ENCODE assay signal across 1 cellular context in the genomic region with DNA sequence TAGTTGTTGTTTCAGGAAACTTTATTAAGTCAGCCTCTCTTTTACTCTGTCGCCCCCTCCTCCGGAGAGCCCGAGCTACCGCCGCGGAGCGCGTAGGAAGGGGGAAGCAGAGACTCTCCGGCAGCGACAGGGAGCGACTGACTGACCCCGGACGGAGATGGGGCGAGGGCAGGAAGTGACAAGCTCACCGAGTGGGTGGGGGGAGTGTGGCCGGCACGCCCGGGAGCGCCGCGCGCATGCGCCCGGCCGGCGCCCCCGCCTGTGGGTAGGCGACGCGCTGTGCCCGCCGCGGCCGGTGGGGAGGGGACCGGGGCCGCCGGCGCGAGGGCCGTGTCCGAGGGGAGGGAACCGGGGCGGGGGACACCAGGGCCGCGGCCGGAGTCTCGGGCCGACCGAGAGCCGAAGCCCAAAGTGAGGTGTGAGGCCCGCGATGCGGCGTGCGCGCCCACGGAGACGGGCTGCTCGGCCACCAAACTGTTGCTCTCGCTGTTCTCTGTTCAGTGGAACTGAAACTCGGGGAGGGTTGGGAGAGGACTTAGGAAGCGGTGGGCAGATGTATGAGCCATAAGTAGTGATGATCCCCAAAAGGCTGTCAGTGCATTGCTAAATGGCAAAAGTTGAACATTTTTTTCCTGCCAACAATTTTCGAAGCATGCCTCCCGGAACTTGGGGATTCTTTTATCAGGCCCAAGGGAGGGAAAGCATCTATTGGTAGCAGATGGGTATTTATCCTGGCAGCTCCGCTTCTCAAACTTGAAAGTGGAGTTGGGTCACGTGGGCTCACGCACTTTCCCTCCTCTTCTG.
A peak's percentile ranks its signal among the peaks of the same experiment; 100 is the strongest.
TF ChIP-seq lines count a peak whose summit lies in the region.

A gene with protein sequence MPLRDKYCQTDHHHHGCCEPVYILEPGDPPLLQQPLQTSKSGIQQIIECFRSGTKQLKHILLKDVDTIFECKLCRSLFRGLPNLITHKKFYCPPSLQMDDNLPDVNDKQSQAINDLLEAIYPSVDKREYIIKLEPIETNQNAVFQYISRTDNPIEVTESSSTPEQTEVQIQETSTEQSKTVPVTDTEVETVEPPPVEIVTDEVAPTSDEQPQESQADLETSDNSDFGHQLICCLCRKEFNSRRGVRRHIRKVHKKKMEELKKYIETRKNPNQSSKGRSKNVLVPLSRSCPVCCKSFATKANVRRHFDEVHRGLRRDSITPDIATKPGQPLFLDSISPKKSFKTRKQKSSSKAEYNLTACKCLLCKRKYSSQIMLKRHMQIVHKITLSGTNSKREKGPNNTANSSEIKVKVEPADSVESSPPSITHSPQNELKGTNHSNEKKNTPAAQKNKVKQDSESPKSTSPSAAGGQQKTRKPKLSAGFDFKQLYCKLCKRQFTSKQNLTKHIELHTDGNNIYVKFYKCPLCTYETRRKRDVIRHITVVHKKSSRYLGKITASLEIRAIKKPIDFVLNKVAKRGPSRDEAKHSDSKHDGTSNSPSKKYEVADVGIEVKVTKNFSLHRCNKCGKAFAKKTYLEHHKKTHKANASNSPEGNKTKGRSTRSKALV (minus strand): TSS at position 143 of the 804 bp plus-strand sequence. CDS start 1,151 bp downstream, outside the sequence.

TF ChIP-seq in HepG2, 621 proteins besides CTCF, POLR2A, EP300 and RAD21 (continued from another document and continues in another):
- TF ChIP-seq, protein P1, sequence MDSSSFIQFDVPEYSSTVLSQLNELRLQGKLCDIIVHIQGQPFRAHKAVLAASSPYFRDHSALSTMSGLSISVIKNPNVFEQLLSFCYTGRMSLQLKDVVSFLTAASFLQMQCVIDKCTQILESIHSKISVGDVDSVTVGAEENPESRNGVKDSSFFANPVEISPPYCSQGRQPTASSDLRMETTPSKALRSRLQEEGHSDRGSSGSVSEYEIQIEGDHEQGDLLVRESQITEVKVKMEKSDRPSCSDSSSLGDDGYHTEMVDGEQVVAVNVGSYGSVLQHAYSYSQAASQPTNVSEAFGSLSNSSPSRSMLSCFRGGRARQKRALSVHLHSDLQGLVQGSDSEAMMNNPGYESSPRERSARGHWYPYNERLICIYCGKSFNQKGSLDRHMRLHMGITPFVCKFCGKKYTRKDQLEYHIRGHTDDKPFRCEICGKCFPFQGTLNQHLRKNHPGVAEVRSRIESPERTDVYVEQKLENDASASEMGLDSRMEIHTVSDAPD (CRISPR knock-in tag; IDR thresholded peaks at IDR 0.05), result 0 out of 2 replicates have a peak, but pooled peaks have one; percentile 15
- TF ChIP-seq SMARCE1 (IDR thresholded peaks at IDR 0.05; ENCODE audit: borderline replicate concordance) (no peak), THYN1 (CRISPR knock-in tag; IDR thresholded peaks at IDR 0.05; ENCODE audit: borderline replicate concordance, low read depth) (no peak), IRF2 (CRISPR knock-in tag; IDR thresholded peaks at IDR 0.05) (peak; percentile 60; the same call in 1 of the 2 replicates), ZNF83 (CRISPR knock-in tag; IDR thresholded peaks at IDR 0.05; ENCODE audit: borderline replicate concordance) (no peak), ZNF639 (CRISPR knock-in tag; conservative IDR thresholded peaks at IDR 0.05) (peak; percentile 13; the same call in 1 of the 2 replicates), ZBTB7B (CRISPR knock-in tag; IDR thresholded peaks at IDR 0.05) (0 out of 2 replicates have a peak, but pooled peaks have one; percentile 16), RARA (CRISPR knock-in tag; IDR thresholded peaks at IDR 0.05) (no peak), MEF2D (CRISPR knock-in tag; IDR thresholded peaks at IDR 0.05) (no peak), HIC2 (CRISPR knock-in tag; IDR thresholded peaks at IDR 0.05; ENCODE audit: low read depth) (no peak; the same call in 1 of the 2 replicates), POLR2G (IDR thresholded peaks at IDR 0.05; ENCODE audit: low read depth, low read length) (peak; percentile 93), ZNF567 (CRISPR knock-in tag; IDR thresholded peaks at IDR 0.05; ENCODE audit: borderline replicate concordance) (no peak), PHF20 (CRISPR knock-in tag; IDR thresholded peaks at IDR 0.05) (peak; percentile 65; the same call in 1 of the 2 replicates), KDM6A (CRISPR knock-in tag; IDR thresholded peaks at IDR 0.05; ENCODE audit: low read depth) (no peak), FOSL1 (CRISPR knock-in tag; IDR thresholded peaks at IDR 0.05; ENCODE audit: borderline replicate concordance) (no peak), MEIS1 (CRISPR knock-in tag; IDR thresholded peaks at IDR 0.05; ENCODE audit: borderline replicate concordance) (peak; percentile 76; the same call in 1 of the 2 replicates), SYNCRIP (IDR thresholded peaks at IDR 0.05; ENCODE audit: insufficient read depth, low read depth, low read length) (no peak), ZNF564 (CRISPR knock-in tag; IDR thresholded peaks at IDR 0.05) (peak; percentile 46; the same call in 1 of the 2 replicates), ZNF503 (CRISPR knock-in tag; IDR thresholded peaks at IDR 0.05) (0 out of 2 replicates have a peak, but pooled peaks have one; percentile 16), BRD4 (CRISPR knock-in tag; IDR thresholded peaks at IDR 0.05) (peak; percentile 57; the same call in 1 of the 2 replicates), ZNF460 (CRISPR knock-in tag; IDR thresholded peaks at IDR 0.05; ENCODE audit: borderline replicate concordance) (no peak), ZNF44 (CRISPR knock-in tag; IDR thresholded peaks at IDR 0.05) (no peak), CC2D1A (CRISPR knock-in tag; IDR thresholded peaks at IDR 0.05) (no peak), ESRRA (CRISPR knock-in tag; IDR thresholded peaks at IDR 0.05; ENCODE audit: low read depth) (no peak), DNMT1 (CRISPR knock-in tag; IDR thresholded peaks at IDR 0.05) (no peak), EED (CRISPR knock-in tag; IDR thresholded peaks at IDR 0.05) (peak; percentile 25; the same call in 1 of the 2 replicates), U2AF1 (optimal IDR thresholded peaks at IDR 0.05; ENCODE audit: low read depth, low read length) (no peak)
- TF ChIP-seq, protein P2, sequence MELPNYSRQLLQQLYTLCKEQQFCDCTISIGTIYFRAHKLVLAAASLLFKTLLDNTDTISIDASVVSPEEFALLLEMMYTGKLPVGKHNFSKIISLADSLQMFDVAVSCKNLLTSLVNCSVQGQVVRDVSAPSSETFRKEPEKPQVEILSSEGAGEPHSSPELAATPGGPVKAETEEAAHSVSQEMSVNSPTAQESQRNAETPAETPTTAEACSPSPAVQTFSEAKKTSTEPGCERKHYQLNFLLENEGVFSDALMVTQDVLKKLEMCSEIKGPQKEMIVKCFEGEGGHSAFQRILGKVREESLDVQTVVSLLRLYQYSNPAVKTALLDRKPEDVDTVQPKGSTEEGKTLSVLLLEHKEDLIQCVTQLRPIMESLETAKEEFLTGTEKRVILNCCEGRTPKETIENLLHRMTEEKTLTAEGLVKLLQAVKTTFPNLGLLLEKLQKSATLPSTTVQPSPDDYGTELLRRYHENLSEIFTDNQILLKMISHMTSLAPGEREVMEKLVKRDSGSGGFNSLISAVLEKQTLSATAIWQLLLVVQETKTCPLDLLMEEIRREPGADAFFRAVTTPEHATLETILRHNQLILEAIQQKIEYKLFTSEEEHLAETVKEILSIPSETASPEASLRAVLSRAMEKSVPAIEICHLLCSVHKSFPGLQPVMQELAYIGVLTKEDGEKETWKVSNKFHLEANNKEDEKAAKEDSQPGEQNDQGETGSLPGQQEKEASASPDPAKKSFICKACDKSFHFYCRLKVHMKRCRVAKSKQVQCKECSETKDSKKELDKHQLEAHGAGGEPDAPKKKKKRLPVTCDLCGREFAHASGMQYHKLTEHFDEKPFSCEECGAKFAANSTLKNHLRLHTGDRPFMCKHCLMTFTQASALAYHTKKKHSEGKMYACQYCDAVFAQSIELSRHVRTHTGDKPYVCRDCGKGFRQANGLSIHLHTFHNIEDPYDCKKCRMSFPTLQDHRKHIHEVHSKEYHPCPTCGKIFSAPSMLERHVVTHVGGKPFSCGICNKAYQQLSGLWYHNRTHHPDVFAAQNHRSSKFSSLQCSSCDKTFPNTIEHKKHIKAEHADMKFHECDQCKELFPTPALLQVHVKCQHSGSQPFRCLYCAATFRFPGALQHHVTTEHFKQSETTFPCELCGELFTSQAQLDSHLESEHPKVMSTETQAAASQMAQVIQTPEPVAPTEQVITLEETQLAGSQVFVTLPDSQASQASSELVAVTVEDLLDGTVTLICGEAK (IDR thresholded peaks at IDR 0.05), result no peak
- TF ChIP-seq, protein P2 (CRISPR knock-in tag; IDR thresholded peaks at IDR 0.05), result 0 out of 2 replicates have a peak, but pooled peaks have one; percentile 76
- TF ChIP-seq, protein P3, sequence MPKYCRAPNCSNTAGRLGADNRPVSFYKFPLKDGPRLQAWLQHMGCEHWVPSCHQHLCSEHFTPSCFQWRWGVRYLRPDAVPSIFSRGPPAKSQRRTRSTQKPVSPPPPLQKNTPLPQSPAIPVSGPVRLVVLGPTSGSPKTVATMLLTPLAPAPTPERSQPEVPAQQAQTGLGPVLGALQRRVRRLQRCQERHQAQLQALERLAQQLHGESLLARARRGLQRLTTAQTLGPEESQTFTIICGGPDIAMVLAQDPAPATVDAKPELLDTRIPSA (CRISPR knock-in tag; IDR thresholded peaks at IDR 0.05; ENCODE audit: borderline replicate concordance), result no peak
